ENCODE assay signal across 12 cellular contexts in genomic region chr3:191269289-191270085, GRCh38. TPM values are rescaled to one million over a fixed set of nuclear protein-coding genes. Genes with fewer than 3 reads are reported as not detected.
DNase-seq lines count a peak whose midpoint lies in the region; ATAC-seq lines count a peak whose summit lies in the region.
"Had no signal": no experiment of that assay in that cellular context is flagged by ENCODE, and none has a peak within 500 bp of the region (broad histone marks: within the 10 kb centered on the region; RNA-seq: fewer than 3 reads in every experiment).

No MANE protein-coding gene starts in this region.

- CTCF ChIA-PET in CD8-positive, alpha-beta memory T cell (lab: Charles Lee) = no interaction called here

- no peak overlapping the region for H3K27ac ChIP-seq in CD8-positive, alpha-beta memory T cell (ENCODE audit: low read depth, low read length)
- H3K27ac ChIP-seq: adrenal gland had no signal

- H3K9me3 ChIP-seq in CD8-positive, alpha-beta memory T cell (ENCODE audit: low read length) = no peaks in the 10 kb centered on the region
- H3K9me3 ChIP-seq: adrenal gland had no signal

- no peaks in the 10 kb centered on the region for H3K36me3 ChIP-seq in H7 (replicated peaks; ENCODE audit: control insufficient read depth, insufficient read depth, low read length)
- no peaks in the 10 kb centered on the region for H3K36me3 ChIP-seq in CD8-positive, alpha-beta memory T cell (ENCODE audit: insufficient read depth, low read length)
- H3K36me3 ChIP-seq: adrenal gland had no signal

- no peaks in the 10 kb centered on the region for H3K4me1 Mint-ChIP-seq in CD8-positive, alpha-beta memory T cell
- no peaks in the 10 kb centered on the region for H3K4me1 Mint-ChIP-seq in stimulated activated effector memory CD8-positive, alpha-beta T cell treated with anti-CD3 and anti-CD28 coated beads, Interleukin-12 subunit alpha, Interleukin-12 subunit beta, amount 100 ng/mL, for 72 hours

- no peak overlapping the region for H3K4me3 ChIP-seq in H7 (ENCODE audit: insufficient read depth, low read depth, low read length)
- H3K4me3 ChIP-seq in CD8-positive, alpha-beta memory T cell (ENCODE audit: low read length) = no peak overlapping the region
- H3K4me3 ChIP-seq: adrenal gland had no signal

- peaks cover 0 to 5% (median 0%) of the 10 kb centered on the region in 5 donors for H3K9me3 Mint-ChIP-seq in CD8-positive, alpha-beta memory T cell
- peaks cover 9% of the 10 kb centered on the region for H3K9me3 Mint-ChIP-seq in stimulated activated effector memory CD8-positive, alpha-beta T cell treated with anti-CD3 and anti-CD28 coated beads, Interleukin-12 subunit alpha, Interleukin-12 subunit beta, amount 100 ng/mL, for 72 hours

- no peak overlapping the region for H3K4me3 Mint-ChIP-seq in CD8-positive, alpha-beta memory T cell
- H3K4me3 Mint-ChIP-seq in stimulated activated effector memory CD8-positive, alpha-beta T cell treated with anti-CD3 and anti-CD28 coated beads, Interleukin-12 subunit alpha, Interleukin-12 subunit beta, amount 100 ng/mL, for 72 hours = no peak overlapping the region

- H3K36me3 Mint-ChIP-seq in CD8-positive, alpha-beta memory T cell = no peaks in the 10 kb centered on the region
- no peaks in the 10 kb centered on the region for H3K36me3 Mint-ChIP-seq in stimulated activated effector memory CD8-positive, alpha-beta T cell treated with anti-CD3 and anti-CD28 coated beads, Interleukin-12 subunit alpha, Interleukin-12 subunit beta, amount 100 ng/mL, for 72 hours

- no peaks in the 10 kb centered on the region for H3K27me3 ChIP-seq in H7 (ENCODE audit: control insufficient read depth, insufficient read depth, low read length)
- H3K27me3 ChIP-seq in CD8-positive, alpha-beta memory T cell (ENCODE audit: insufficient read depth, low read length, poor library complexity, severe bottlenecking) = no peaks in the 10 kb centered on the region
- H3K27me3 ChIP-seq: adrenal gland had no signal

- peak overlapping the region in 1 of 8 donors; percentile 27 for H3K27ac Mint-ChIP-seq in CD8-positive, alpha-beta memory T cell
- no peak overlapping the region for H3K27ac Mint-ChIP-seq in stimulated activated effector memory CD8-positive, alpha-beta T cell treated with anti-CD3 and anti-CD28 coated beads, Interleukin-12 subunit alpha, Interleukin-12 subunit beta, amount 100 ng/mL, for 72 hours

- H3K4me1 ChIP-seq in CD8-positive, alpha-beta memory T cell (ENCODE audit: insufficient read depth, low read length) = no peaks in the 10 kb centered on the region
- H3K4me1 ChIP-seq: adrenal gland had no signal

- POLR2A ChIA-PET in CD8-positive, alpha-beta memory T cell (lab: Charles Lee) = no interaction called here

- H3K27me3 Mint-ChIP-seq in CD8-positive, alpha-beta memory T cell = peaks cover 0 to 2% of the 10 kb centered on the region in 2 donors

- peak; percentile 23 for DNase-seq in fibroblast of gingiva (ENCODE audit: low read depth)
- no peak for DNase-seq in activated CD8-positive, alpha-beta memory T cell treated with anti-CD3 and anti-CD28 coated beads for 24 hours
- no peak for DNase-seq in H7
- no peak for DNase-seq in CD8-positive, alpha-beta memory T cell
- no peak for DNase-seq in stimulated activated effector memory CD8-positive, alpha-beta T cell treated with anti-CD3 and anti-CD28 coated beads, Interleukin-12 subunit alpha, Interleukin-12 subunit beta, amount 100 ng/mL, for 72 hours (ENCODE audit: low spot score in 2 of 2)
- DNase-seq: activated CD4-positive, alpha-beta T cell treated with anti-CD3 and anti-CD28 coated beads, Interleukin-2, amount 50 U/mL, for 1 hour; adrenal gland; NCI-H1694; Right ventricle myocardium superior had no signal

- ATAC-seq in GM18870 (IDR thresholded peaks at IDR 0.05; ENCODE audit: unreplicated experiment) (peak; percentile 76), GM21737 (IDR thresholded peaks at IDR 0.05; ENCODE audit: unreplicated experiment) (peak; percentile 60), HG03342 (IDR thresholded peaks at IDR 0.05; ENCODE audit: unreplicated experiment) (peak; percentile 61)
- no peak for ATAC-seq in stimulated activated effector memory CD8-positive, alpha-beta T cell treated with anti-CD3 and anti-CD28 coated beads, Interleukin-12 subunit alpha, Interleukin-12 subunit beta, amount 100 ng/mL, for 72 hours

RNA-seq across cellular contexts. Expression of gene CCDC50, which starts 59.7 kb away (rescaled TPM):
- total RNA-seq in H7 (2014; rRNA removed; shearing (Covaris generic)) = 23.9 and 38.9 TPM in 2 replicates
- total RNA-seq in CD8-positive, alpha-beta memory T cell = 10 to 100 TPM; 11.9 to 13.0 TPM
- polyA plus RNA-seq in CD8-positive, alpha-beta memory T cell = 7.9 TPM
